8 cellular contexts compared by ENCODE assay signal in genomic region chr1:1906185-1907097, GRCh38. TPM values are rescaled to one million over a fixed set of nuclear protein-coding genes. Genes with fewer than 3 reads are reported as not detected.
A peak's percentile ranks its signal among the peaks of the same experiment; 100 is the strongest.
DNase-seq lines count a peak whose midpoint lies in the region; ATAC-seq, FAIRE-seq and TF ChIP-seq lines count a peak whose summit lies in the region.

No MANE protein-coding gene starts in this region.

- H3K4me3 ChIP-seq in dorsolateral prefrontal cortex = peak overlapping the region in 1 of 59 donors; percentile 19
- no peak overlapping the region for H3K4me3 ChIP-seq in lung

- peaks cover 0 to 11% of the 10 kb centered on the region in 2 donors for H3K4me1 ChIP-seq in lung (ENCODE audit: control insufficient read depth in 2 of 2, insufficient read depth in 2 of 2, low read length in 2 of 2)

- ATAC-seq in lung (ENCODE audit: insufficient read depth, low FRiP score) (peak; percentile 48), HG03439 (IDR thresholded peaks at IDR 0.05; ENCODE audit: unreplicated experiment) (no peak)

- TF ChIP-seq CTCF in dorsolateral prefrontal cortex (IDR thresholded peaks at IDR 0.05 in 54 of 56, conservative IDR thresholded peaks at IDR 0.05 in 2 of 56; ENCODE audit: low read depth in 1 of 56, partially characterized antibody in 56 of 56) (peak; percentile 51 to 95 (median 88)), lung (IDR thresholded peaks at IDR 0.05; ENCODE audit: control extremely low read depth, extremely low read depth) (peak; percentile 90)

- H3K9me3 ChIP-seq in lung (ENCODE audit: control insufficient read depth in 2 of 2, insufficient read depth in 1 of 2, low read length in 1 of 2) = no peaks in the 10 kb centered on the region

- H3K27ac ChIP-seq in dorsolateral prefrontal cortex = peak overlapping the region in 48 of 59 donors; percentile 2 to 80 (median 54)
- no peak overlapping the region for H3K27ac ChIP-seq in lung (ENCODE audit: low read depth in 1 of 2, low read length in 1 of 2)

- DNase-seq in AG08396 (ENCODE audit: low spot score) (peak; percentile 89), H54 (ENCODE audit: insufficient read length, low spot score) (peak; percentile 81), NCI-H748 treated with DMSO at 0.1 percent for 48 hours (lab: John Stamatoyannopoulos, UW) (peak; percentile 55), dorsolateral prefrontal cortex (peak; percentile 73 to 89 (median 84)), lung (ENCODE audit: low spot score) (peak; percentile 85)
- DNase-seq in activated CD4-positive, alpha-beta T cell treated with anti-CD3 and anti-CD28 coated beads, Interleukin-2, amount 50 U/mL, for 4 hours = peak; percentile 59 to 60
- peak; percentile 43 to 52 (median 50) for DNase-seq in stimulated activated CD4-positive, alpha-beta T cell treated with anti-CD3 and anti-CD28 coated beads, TNF-alpha, amount 100 ng/mL, for 48 hours (ENCODE audit: low read depth in 3 of 3)

- H3K27me3 ChIP-seq in dorsolateral prefrontal cortex (no peaks in the 10 kb centered on the region), lung (ENCODE audit: control insufficient read depth, insufficient read depth) (no peaks in the 10 kb centered on the region)

- no peak for TF ChIP-seq POLR2A in H54 (IDR thresholded peaks at IDR 0.05; ENCODE audit: low read depth, low read length)

- no peaks in the 10 kb centered on the region for H3K36me3 ChIP-seq in lung (ENCODE audit: control insufficient read depth in 2 of 2, insufficient read depth in 2 of 2, low read length in 2 of 2)

- FAIRE-seq in H54 (lab: Jason Lieb, UNC) = peak; percentile 90

- 26 to 27% methylated on average over 15 of the region's 15 CpGs for WGBS in lung, 2 donors

- intact Hi-C loops in dorsolateral prefrontal cortex (cut with DNase I) = loop anchor here (5.0 kb wide), 2 partner anchors 129 to 144 kb away; partner anchors contain the start of gene NADK (in 2 of the 2)

RNA-seq across cellular contexts. Expression of gene CALML6, which starts 8.6 kb away (rescaled TPM):
- 1 to 10 TPM in 79 of 120 experiments, under 1 TPM in 38, not detected in 3; 0.25 to 4.5 (median 1.2) TPM for total RNA-seq in dorsolateral prefrontal cortex
- total RNA-seq in lung = under 1 TPM; 0.17 to 0.55 TPM
- polyA plus RNA-seq in lung = under 1 TPM; 0.11 to 0.51 TPM

RNA-seq across cellular contexts. Expression of gene TMEM52, which starts 12.6 kb away (rescaled TPM):
- 1 to 10 TPM in 71 of 120 experiments, under 1 TPM in 34, not detected in 15; 0.40 to 4.5 (median 1.4) TPM for total RNA-seq in dorsolateral prefrontal cortex
- total RNA-seq in lung = 1 to 10 TPM in 1 of 2 donors, not detected in 1; 6.1 TPM
- 1 to 10 TPM; 2.8 to 3.1 TPM for polyA plus RNA-seq in lung

RNA-seq across cellular contexts. Expression of gene GNB1, which starts 15.6 kb away (rescaled TPM):
- total RNA-seq in dorsolateral prefrontal cortex = 100 to 1,000 TPM; 375 to 847 (median 628) TPM
- total RNA-seq in lung = 100 to 1,000 TPM; 160 to 338 TPM
- polyA plus RNA-seq in lung = 100 to 1,000 TPM; 114 to 222 TPM

Comparison
In these comparisons a context has a peak if more than half of its experiments do, and no peak if none do; other contexts are left out.
1. H3K27ac ChIP-seq: peak in dorsolateral prefrontal cortex (48 of 59); none in lung (0 of 2).
2. Peak in every context shown above with its lines, with median percentiles within 50 percentile points of each other: DNase-seq.